Comparison of ENCODE assay signal across 8 cellular contexts in genomic region chr10:78302989-78303854, GRCh38.
DNase-seq lines count a peak whose midpoint lies in the region; ATAC-seq and TF ChIP-seq lines count a peak whose summit lies in the region.

No MANE protein-coding gene starts in this region.

- TF ChIP-seq POLR2A in transverse colon (IDR thresholded peaks at IDR 0.05): peak; percentile 92

- peak overlapping the region; percentile 79 for H3K27ac Mint-ChIP-seq in activated naive CD8-positive, alpha-beta T cell

- peak overlapping the region; percentile 93 for H3K4me3 Mint-ChIP-seq in activated naive CD8-positive, alpha-beta T cell

- peak overlapping the region; percentile 74 for H2BK5ac ChIP-seq in trophoblast cell (ENCODE audit: low read depth, low read length, poor library complexity)

- H4K12ac ChIP-seq in trophoblast cell (ENCODE audit: low read depth, low read length): peak overlapping the region; percentile 73

- H3K4me2 ChIP-seq in SK-N-SH: peak overlapping the region; percentile 96
- H3K4me2 ChIP-seq in trophoblast cell (ENCODE audit: low read length): peak overlapping the region; percentile 63

- peak overlapping the region; percentile 14 for H2AK5ac ChIP-seq in trophoblast cell (ENCODE audit: low read length)

- TF ChIP-seq CTCF in GM12865 (IDR thresholded peaks at IDR 0.05; ENCODE audit: insufficient read depth, low read depth, low read length, missing control alignments): peak; percentile 84
- peak; percentile 66 for TF ChIP-seq CTCF in SK-N-SH (IDR thresholded peaks at IDR 0.05)
- TF ChIP-seq CTCF in transverse colon (IDR thresholded peaks at IDR 0.05): peak; percentile 67 to 93 (median 73)

- peak; percentile 70 to 79; a peak in 3 of 4 replicates for TF ChIP-seq EP300 in SK-N-SH (IDR thresholded peaks at IDR 0.05; ENCODE audit: borderline replicate concordance in 1 of 2, low read depth in 1 of 2, low read length in 1 of 2)
- peak; percentile 6 for TF ChIP-seq EP300 in transverse colon (IDR thresholded peaks at IDR 0.05; ENCODE audit: low read depth)

- H3K79me1 ChIP-seq in trophoblast cell (ENCODE audit: low read length): peaks cover 51% of the 10 kb centered on the region

- H3K4me3 ChIP-seq in GM12865 (ENCODE audit: low read depth, low read length) (peak overlapping the region; percentile 77), SK-N-SH (ENCODE audit: low read depth in 2 of 2, low read length in 1 of 2) (peak overlapping the region; percentile 51 to 72), trophoblast cell (ENCODE audit: low read depth, low read length) (peak overlapping the region; percentile 66), transverse colon (peak overlapping the region; percentile 45 to 73 (median 59))

- no peaks in the 10 kb centered on the region for H3F3A ChIP-seq in SK-N-SH (replicated peaks; ENCODE audit: insufficient read depth)

- peak overlapping the region; percentile 54 for H2BK120ac ChIP-seq in trophoblast cell (ENCODE audit: insufficient read depth, low read length, poor library complexity)

- peak overlapping the region; percentile 78 for H3K9ac ChIP-seq in SK-N-SH
- no peak overlapping the region for H3K9ac ChIP-seq in trophoblast cell (ENCODE audit: low read length)

- H3K9me3 ChIP-seq in SK-N-SH (no peaks in the 10 kb centered on the region), trophoblast cell (ENCODE audit: insufficient read depth, low read depth, low read length) (no peaks in the 10 kb centered on the region), transverse colon (no peaks in the 10 kb centered on the region)

- H3K9me3 Mint-ChIP-seq in activated naive CD8-positive, alpha-beta T cell (ENCODE audit: low read depth): no peaks in the 10 kb centered on the region

- peak overlapping the region; percentile 19 for H3K23ac ChIP-seq in trophoblast cell (ENCODE audit: low read length)

- H3K27me3 ChIP-seq in SK-N-SH (ENCODE audit: insufficient read depth) (no peaks in the 10 kb centered on the region), trophoblast cell (ENCODE audit: insufficient read depth, low read length) (no peaks in the 10 kb centered on the region), transverse colon (no peaks in the 10 kb centered on the region)

- peak overlapping the region; percentile 77 for H2AFZ ChIP-seq in SK-N-SH (ENCODE audit: low read depth)
- no peak overlapping the region for H2AFZ ChIP-seq in trophoblast cell (ENCODE audit: insufficient read depth, low read length, poor library complexity)

- peak overlapping the region; percentile 78 for H3K14ac ChIP-seq in trophoblast cell (ENCODE audit: low read length)

- no peaks in the 10 kb centered on the region for H3K9me2 ChIP-seq in SK-N-SH

- H3K36me3 ChIP-seq in SK-N-SH (replicated peaks in 1 of 2; ENCODE audit: control insufficient read depth in 1 of 2, insufficient read depth in 2 of 2, low read length in 1 of 2) (no peaks in the 10 kb centered on the region), trophoblast cell (ENCODE audit: control insufficient read depth in 1 of 2, insufficient read depth in 2 of 2, low read length in 2 of 2) (no peaks in the 10 kb centered on the region), transverse colon (no peaks in the 10 kb centered on the region)

- in situ Hi-C loops in transverse colon (cut with MboI; ENCODE audit: low pct_ligation_motif_present in 1 of 4, low pct_unique_long_range_greater_than_20kb in 1 of 4, low sequenced_read_pairs in 3 of 4): loop anchor here in 2 of 4 donors (10.0 kb wide), 2 partner anchors 258 to 892 kb away; no protein-coding TSS in a partner anchor

- peak overlapping the region; percentile 85 for H4K91ac ChIP-seq in trophoblast cell (ENCODE audit: low read depth, low read length)

- peak overlapping the region; percentile 47 for H3K4ac ChIP-seq in trophoblast cell (ENCODE audit: low read depth, low read length)

- 14% methylated on average over 49 of the region's 81 CpGs for WGBS in SK-N-SH (ENCODE audit: low lambda C conversion rate)
- no CpG with 5 or more reads among the region's 81 CpGs for WGBS in trophoblast cell (ENCODE audit: extremely low coverage, insufficient coverage, insufficient read length)
- 6% methylated on average over 60 of the region's 81 CpGs; no CpG with 5 or more reads in 1 of the 2 donors for whole genome bisulfite sequencing in transverse colon (ENCODE audit: low coverage in 1 of 2), 2 donors

- H4K20me1 ChIP-seq in SK-N-SH (ENCODE audit: insufficient read depth): no peaks in the 10 kb centered on the region

- H3K18ac ChIP-seq in trophoblast cell (ENCODE audit: low read length): peak overlapping the region; percentile 62

- no peaks in the 10 kb centered on the region for H3K27me3 Mint-ChIP-seq in activated naive CD8-positive, alpha-beta T cell

- H4K8ac ChIP-seq in trophoblast cell (ENCODE audit: low read depth, low read length): peak overlapping the region; percentile 69

- intact Hi-C loops in Right ventricle myocardium superior (cut with DNase I): loop anchor here (5.0 to 10.0 kb wide), 2 partner anchors 352 to 764 kb away; partner anchors contain the start of gene ZMIZ1
- intact Hi-C loops in transverse colon (cut with DNase I; ENCODE audit: low total_unique reads): loop anchor here (10.0 kb wide), 1 partner anchor 892 kb away; no protein-coding TSS in a partner anchor

- CTCF ChIA-PET in SK-N-SH (lab: Yijun Ruan, JAX): interaction anchor here (0.6 to 5.4 kb wide), 45 partner anchors 10 to 986 kb away, joined by 3 to 67 read pairs (median 4); no protein-coding TSS in a partner anchor

- DNase-seq in GM12865 (ENCODE audit: low read depth) (peak; percentile 95), NCI-H1092 (lab: John Stamatoyannopoulos, UW) (peak; percentile 91), SK-N-SH (peak; percentile 99), Right ventricle myocardium superior (peak; percentile 96), trophoblast cell (peak; percentile 90 to 93), transverse colon (peak; percentile 96)

- ATAC-seq in HG02623 (IDR thresholded peaks at IDR 0.05; ENCODE audit: unreplicated experiment): peak; percentile 88
- ATAC-seq in Right ventricle myocardium superior (ENCODE audit: poor library complexity): peak; percentile 96

- peak overlapping the region; percentile 86 for H2BK12ac ChIP-seq in trophoblast cell (ENCODE audit: low read length)

- no peaks in the 10 kb centered on the region for H3K36me3 Mint-ChIP-seq in activated naive CD8-positive, alpha-beta T cell

- H3K4me1 ChIP-seq in SK-N-SH (ENCODE audit: control insufficient read depth in 1 of 2, insufficient read depth in 2 of 2, low read depth in 1 of 2, low read length in 1 of 2): peaks cover 15 to 41% of the 10 kb centered on the region in 2 experiments; a peak in 3 of 4 replicates
- peaks cover 18 to 24% of the 10 kb centered on the region in 2 experiments for H3K4me1 ChIP-seq in trophoblast cell (ENCODE audit: control insufficient read depth in 1 of 2, insufficient read depth in 2 of 2, low read length in 2 of 2)
- peaks cover 6 to 16% (median 10%) of the 10 kb centered on the region in 4 donors for H3K4me1 ChIP-seq in transverse colon

- no peaks in the 10 kb centered on the region for H3K79me2 ChIP-seq in SK-N-SH (ENCODE audit: insufficient read depth)
- peaks cover 5% of the 10 kb centered on the region for H3K79me2 ChIP-seq in trophoblast cell (ENCODE audit: control insufficient read depth, insufficient read depth, low read length, poor library complexity)

- peak overlapping the region; percentile 71 to 99 for H3K27ac ChIP-seq in SK-N-SH (ENCODE audit: low read depth in 2 of 2, low read length in 1 of 2)
- H3K27ac ChIP-seq in trophoblast cell (ENCODE audit: low read depth, low read length): peak overlapping the region; percentile 84
- H3K27ac ChIP-seq in transverse colon: peak overlapping the region; percentile 89 to 93 (median 90)

- peaks cover 16% of the 10 kb centered on the region for H3K4me1 Mint-ChIP-seq in activated naive CD8-positive, alpha-beta T cell (ENCODE audit: low read depth)

- POLR2A ChIA-PET in SK-N-SH (lab: Yijun Ruan, JAX): interaction anchor here (0.7 to 1.7 kb wide), 5 partner anchors 10 to 169 kb away, joined by 3 to 5 read pairs (median 3); no protein-coding TSS in a partner anchor

- peak; percentile 73 for TF ChIP-seq RAD21 in SK-N-SH (IDR thresholded peaks at IDR 0.05; ENCODE audit: low read length)

TF ChIP-seq in SK-N-SH, 30 proteins besides CTCF, POLR2A, EP300 and RAD21 (continues in another document):
- TF ChIP-seq MXI1 (IDR thresholded peaks at IDR 0.05; ENCODE audit: low read depth, low read length) (peak; percentile 69; the same call in 1 of the 2 replicates), CHD2 (IDR thresholded peaks at IDR 0.05; ENCODE audit: low read length, partially characterized antibody) (peak; percentile 75), TAF1 (IDR thresholded peaks at IDR 0.05; ENCODE audit: borderline replicate concordance, low read depth, low read length) (no peak; the same call in 1 of the 2 replicates), SIN3A (IDR thresholded peaks at IDR 0.05; ENCODE audit: borderline replicate concordance, low read depth, low read length) (peak; percentile 66; the same call in 1 of the 2 replicates), NRF1 (IDR thresholded peaks at IDR 0.05; ENCODE audit: low read depth, low read length) (peak; percentile 68), FOXJ3 (CRISPR knock-in tag; IDR thresholded peaks at IDR 0.05) (peak; percentile 61; the same call in 1 of the 2 replicates)
- TF ChIP-seq, protein P1, sequence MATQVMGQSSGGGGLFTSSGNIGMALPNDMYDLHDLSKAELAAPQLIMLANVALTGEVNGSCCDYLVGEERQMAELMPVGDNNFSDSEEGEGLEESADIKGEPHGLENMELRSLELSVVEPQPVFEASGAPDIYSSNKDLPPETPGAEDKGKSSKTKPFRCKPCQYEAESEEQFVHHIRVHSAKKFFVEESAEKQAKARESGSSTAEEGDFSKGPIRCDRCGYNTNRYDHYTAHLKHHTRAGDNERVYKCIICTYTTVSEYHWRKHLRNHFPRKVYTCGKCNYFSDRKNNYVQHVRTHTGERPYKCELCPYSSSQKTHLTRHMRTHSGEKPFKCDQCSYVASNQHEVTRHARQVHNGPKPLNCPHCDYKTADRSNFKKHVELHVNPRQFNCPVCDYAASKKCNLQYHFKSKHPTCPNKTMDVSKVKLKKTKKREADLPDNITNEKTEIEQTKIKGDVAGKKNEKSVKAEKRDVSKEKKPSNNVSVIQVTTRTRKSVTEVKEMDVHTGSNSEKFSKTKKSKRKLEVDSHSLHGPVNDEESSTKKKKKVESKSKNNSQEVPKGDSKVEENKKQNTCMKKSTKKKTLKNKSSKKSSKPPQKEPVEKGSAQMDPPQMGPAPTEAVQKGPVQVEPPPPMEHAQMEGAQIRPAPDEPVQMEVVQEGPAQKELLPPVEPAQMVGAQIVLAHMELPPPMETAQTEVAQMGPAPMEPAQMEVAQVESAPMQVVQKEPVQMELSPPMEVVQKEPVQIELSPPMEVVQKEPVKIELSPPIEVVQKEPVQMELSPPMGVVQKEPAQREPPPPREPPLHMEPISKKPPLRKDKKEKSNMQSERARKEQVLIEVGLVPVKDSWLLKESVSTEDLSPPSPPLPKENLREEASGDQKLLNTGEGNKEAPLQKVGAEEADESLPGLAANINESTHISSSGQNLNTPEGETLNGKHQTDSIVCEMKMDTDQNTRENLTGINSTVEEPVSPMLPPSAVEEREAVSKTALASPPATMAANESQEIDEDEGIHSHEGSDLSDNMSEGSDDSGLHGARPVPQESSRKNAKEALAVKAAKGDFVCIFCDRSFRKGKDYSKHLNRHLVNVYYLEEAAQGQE (IDR thresholded peaks at IDR 0.05; ENCODE audit: low read depth, low read length): no peak

Comparison
In these comparisons a context has a peak if more than half of its experiments do, and no peak if none do; other contexts are left out.
1. Peak in every context shown above with its lines: DNase-seq, ATAC-seq, H3K4me3 ChIP-seq and H3K27ac ChIP-seq.